19 cellular contexts compared by ENCODE assay signal in genomic region chr4:151129801-151130200, GRCh38. TPM values are rescaled to one million over a fixed set of nuclear protein-coding genes. Genes with fewer than 3 reads are reported as not detected.
A peak's percentile ranks its signal among the peaks of the same experiment; 100 is the strongest.
DNase-seq lines count a peak whose midpoint lies in the region; TF ChIP-seq lines count a peak whose summit lies in the region.
"Had no signal": no experiment of that assay in that cellular context is flagged by ENCODE, and none has a peak within 500 bp of the region (broad histone marks: within the 10 kb centered on the region; RNA-seq: fewer than 3 reads in every experiment).

No MANE protein-coding gene starts in this region.

- TF ChIP-seq CTCF in uterus (IDR thresholded peaks at IDR 0.05) = no peak

- H3K36me3 ChIP-seq in uterus = no peaks in the 10 kb centered on the region

- no peaks in the 10 kb centered on the region for H3K9me3 ChIP-seq in uterus
- H3K9me3 ChIP-seq: Caco-2 had no signal

- no peak overlapping the region for H3K4me3 ChIP-seq in uterus

- DNase-seq in NCI-H82 (lab: John Stamatoyannopoulos, UW) = peak; percentile 33
- no peak for DNase-seq in NCI-H82 treated with DMSO at 0.1 percent for 48 hours (lab: John Stamatoyannopoulos, UW; ENCODE audit: unreplicated experiment)
- DNase-seq in dermis blood vessel endothelial cell = peak; percentile 74
- peak; percentile 51 for DNase-seq in kidney tubule cell (ENCODE audit: low spot score)
- peak; percentile 24 for DNase-seq in renal cortical epithelial cell (ENCODE audit: low read depth)
- DNase-seq in uterus = no peak
- DNase-seq in activated CD8-positive, alpha-beta memory T cell treated with anti-CD3 and anti-CD28 coated beads, Interleukin-2, amount 50 U/mL, for 4 hours = no peak
- DNase-seq in NCI-H146 treated with DMSO at 0.1 percent for 48 hours (lab: John Stamatoyannopoulos, UW; ENCODE audit: unreplicated experiment) = no peak
- DNase-seq: Caco-2; CD4-positive, alpha-beta T cell; DMS153; NCI-H1417; NCI-H187 treated with DMSO at 0.1 percent for 48 hours; NCI-H2227 treated with DMSO at 0.1 percent for 48 hours; NCI-H510A treated with DMSO at 0.1 percent for 48 hours; PC-3; RPMI8226; SIG-M5 had no signal

- H3K27me3 ChIP-seq in uterus = no peaks in the 10 kb centered on the region

- TF ChIP-seq POLR2A in uterus (IDR thresholded peaks at IDR 0.05) = no peak

- no peak overlapping the region for H3K27ac ChIP-seq in uterus
- H3K27ac ChIP-seq: 22Rv1 had no signal

- intact Hi-C loops in uterus (cut with DNase I; ENCODE audit: low total_unique reads) = no loop called here

- H3K4me1 ChIP-seq in uterus = no peaks in the 10 kb centered on the region
- H3K4me1 ChIP-seq: Caco-2 had no signal

RNA-seq across cellular contexts. Expression of gene RPS3A, which starts 30.4 kb away (rescaled TPM):
- total RNA-seq in dermis blood vessel endothelial cell (1,744 and 3,064 TPM in 2 replicates), renal cortical epithelial cell (2,300 and 2,775 TPM in 2 replicates), uterus (over 10,000 TPM in 2 of 4 donors, 1,000 to 10,000 TPM in 2; 2,740 to 15,349 (median 8,137) TPM)

Comparison
In these comparisons a context has a peak if more than half of its experiments do, and no peak if none do; other contexts are left out.
1. DNase-seq: peak in NCI-H82 (single experiment), dermis blood vessel endothelial cell (single experiment), kidney tubule cell (single experiment) and renal cortical epithelial cell (single experiment); none in NCI-H82 treated with DMSO at 0.1 percent for 48 hours (single experiment), uterus (0 of 2), activated CD8-positive, alpha-beta memory T cell treated with anti-CD3 and anti-CD28 coated beads, Interleukin-2, amount 50 U/mL, for 4 hours (single experiment) and NCI-H146 treated with DMSO at 0.1 percent for 48 hours (single experiment).